Comparison of ENCODE assay signal across 16 cellular contexts in the genomic region with DNA sequence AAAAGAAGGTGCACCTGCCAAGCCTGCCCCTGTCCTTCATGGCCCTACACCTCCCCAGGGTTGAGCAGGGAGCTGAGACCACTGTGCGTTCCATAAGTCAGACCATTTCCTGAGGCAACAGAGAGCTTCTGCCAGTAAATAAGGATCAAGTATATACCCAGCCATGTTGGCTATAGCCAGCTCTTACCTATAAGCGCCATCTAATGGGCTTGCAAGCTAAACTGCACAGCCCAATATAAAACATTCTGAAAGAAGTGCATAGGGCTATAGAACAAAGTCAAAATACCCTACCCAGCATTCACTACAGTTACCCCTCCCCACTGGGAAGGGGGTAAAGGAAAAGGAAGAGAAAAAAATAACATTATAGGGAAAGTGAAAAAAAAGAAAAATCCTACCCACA. TPM values are rescaled to one million over a fixed set of nuclear protein-coding genes. Genes with fewer than 3 reads are reported as not detected.
DNase-seq lines count a peak whose midpoint lies in the region; ATAC-seq, FAIRE-seq and TF ChIP-seq lines count a peak whose summit lies in the region.
"Had no signal": no experiment of that assay in that cellular context is flagged by ENCODE, and none has a peak within 500 bp of the region (broad histone marks: within the 10 kb centered on the region; RNA-seq: fewer than 3 reads in every experiment).

No MANE protein-coding gene starts in this region.

- H3K27ac ChIP-seq in 22Rv1 (no peak overlapping the region), small intestine (ENCODE audit: low read depth in 1 of 2, low read length in 1 of 2) (no peak overlapping the region)
- H3K27ac ChIP-seq: BLaER1, KMS-11 had no signal

- FAIRE-seq in small intestine (lab: Jason Lieb, UNC): no peak
- FAIRE-seq: GM12878, HTR-8/SVneo had no signal

- H3K27me3 ChIP-seq in small intestine (ENCODE audit: control insufficient read depth in 2 of 2, insufficient read depth in 2 of 2, low read length in 2 of 2): no peaks in the 10 kb centered on the region
- H3K27me3 ChIP-seq: BLaER1 had no signal

- no peaks in the 10 kb centered on the region for H3K4me1 ChIP-seq in small intestine (ENCODE audit: control insufficient read depth in 2 of 2, insufficient read depth in 1 of 2, low read depth in 1 of 2, low read length in 1 of 2)
- H3K4me1 ChIP-seq: BLaER1 had no signal

- no peaks in the 10 kb centered on the region for H3K36me3 ChIP-seq in small intestine (ENCODE audit: control insufficient read depth in 2 of 2, insufficient read depth in 2 of 2, low read length in 2 of 2)
- H3K36me3 ChIP-seq: BLaER1 had no signal

- peak; percentile 27 for TF ChIP-seq CTCF in 22Rv1 (IDR thresholded peaks at IDR 0.05)

- 34 to 75% (median 37%) methylated on average over 2 of the region's 2 CpGs for WGBS in small intestine, 3 donors

- H3K4me3 ChIP-seq in small intestine (ENCODE audit: low read depth in 1 of 2, low read length in 2 of 2): no peak overlapping the region
- H3K4me3 ChIP-seq: BLaER1, GM12878 had no signal

- no peak for ATAC-seq in GM21360 (IDR thresholded peaks at IDR 0.05; ENCODE audit: unreplicated experiment)
- ATAC-seq: GM12878 had no signal

- no peaks in the 10 kb centered on the region for H3K9me3 ChIP-seq in small intestine (ENCODE audit: control insufficient read depth, low read depth)

- DNase-seq in DMS53 treated with DMSO at 0.1 percent for 48 hours (lab: John Stamatoyannopoulos, UW; ENCODE audit: unreplicated experiment) (peak; percentile 91), NCI-H69 (lab: John Stamatoyannopoulos, UW) (peak; percentile 12), cerebellar cortex (ENCODE audit: low spot score) (peak; percentile 3), small intestine (no peak), activated gamma-delta T cell (lab: John Stamatoyannopoulos, UW) (no peak), Ammon's horn (ENCODE audit: low spot score) (no peak)
- DNase-seq: MM.1S, NCI-H2029, NCI-H524 treated with DMSO at 0.1 percent for 48 hours, SIG-M5 had no signal

RNA-seq across cellular contexts. Expression of a gene that starts 59.3 kb away (rescaled TPM):
- polyA plus RNA-seq in small intestine: 10 to 100 TPM; 19.7 to 26.5 (median 20.5) TPM

Comparison
In these comparisons a context has a peak if more than half of its experiments do, and no peak if none do; other contexts are left out.
1. DNase-seq: peak in DMS53 treated with DMSO at 0.1 percent for 48 hours (single experiment), NCI-H69 (single experiment) and cerebellar cortex (single experiment); none in small intestine (single experiment), activated gamma-delta T cell (single experiment) and Ammon's horn (single experiment).